Comparison of ENCODE assay signal across 26 cellular contexts in the genomic region with DNA sequence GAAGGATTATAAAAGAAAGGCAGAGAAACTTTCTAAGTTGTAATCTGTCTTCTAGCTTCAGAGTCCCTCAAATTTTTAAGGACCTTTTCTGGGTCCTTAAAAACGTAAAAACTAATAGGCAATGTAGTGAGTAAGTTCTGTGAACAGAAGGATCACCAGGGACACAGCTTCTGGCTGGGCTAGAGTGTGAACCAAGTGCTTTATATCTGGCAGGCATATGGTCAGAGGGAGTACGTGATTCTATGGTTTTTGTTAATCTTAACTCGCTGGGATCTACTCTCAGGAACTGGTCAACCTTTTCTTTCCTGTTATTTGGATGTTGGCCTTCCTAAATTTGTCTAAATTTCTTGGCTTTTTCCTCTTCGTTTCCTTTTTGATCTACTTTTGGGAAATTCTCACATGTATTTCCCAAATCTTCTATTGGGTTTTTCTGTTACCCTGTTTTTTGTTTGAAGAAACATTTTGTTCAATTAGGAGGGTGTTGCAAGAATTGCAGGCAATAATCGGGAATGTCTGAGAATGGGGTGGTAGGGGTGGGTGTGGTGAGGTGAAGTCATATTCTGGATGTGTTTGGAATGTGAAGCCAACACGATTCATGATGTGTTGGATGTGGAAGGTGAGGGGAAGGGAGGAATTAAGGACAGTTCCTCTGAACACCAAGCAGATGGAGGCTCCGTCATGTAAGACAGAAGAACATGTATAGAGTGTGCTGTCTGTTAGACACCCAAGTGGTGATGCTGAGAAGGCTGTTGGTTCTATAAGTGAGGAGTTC.
A peak's percentile ranks its signal among the peaks of the same experiment; 100 is the strongest.
DNase-seq lines count a peak whose midpoint lies in the region; ATAC-seq, FAIRE-seq and TF ChIP-seq lines count a peak whose summit lies in the region.
"Had no signal": no experiment of that assay in that cellular context is flagged by ENCODE, and none has a peak within 500 bp of the region (broad histone marks: within the 10 kb centered on the region; RNA-seq: fewer than 3 reads in every experiment).

No MANE protein-coding gene starts in this region.

- H4K20me1 ChIP-seq in HepG2 (ENCODE audit: insufficient read depth, low read length) = no peaks in the 10 kb centered on the region

- no peak overlapping the region for H2AK5ac ChIP-seq in neuronal stem cell (ENCODE audit: low read depth, low read length)

- no peak overlapping the region for H3K4ac ChIP-seq in neuronal stem cell (ENCODE audit: low read length)

- H2AFZ ChIP-seq in neuronal stem cell (ENCODE audit: low read length) (no peak overlapping the region), HepG2 (ENCODE audit: low read length) (no peak overlapping the region)

- peaks cover 51% of the 10 kb centered on the region for H3K36me3 ChIP-seq in MG63
- no peaks in the 10 kb centered on the region for H3K36me3 ChIP-seq in neuronal stem cell (replicated peaks in 1 of 2; ENCODE audit: control insufficient read depth in 2 of 2, insufficient read depth in 2 of 2, low read length in 2 of 2)
- no peaks in the 10 kb centered on the region for H3K36me3 ChIP-seq in HepG2 (replicated peaks in 1 of 2; ENCODE audit: control insufficient read depth in 1 of 2, insufficient read depth in 2 of 2, low read length in 2 of 2)

- H2BK5ac ChIP-seq in neuronal stem cell (ENCODE audit: low read length) = no peak overlapping the region

- no peak overlapping the region for H4K8ac ChIP-seq in neuronal stem cell (ENCODE audit: low read depth, low read length)

- no peaks in the 10 kb centered on the region for H3K79me1 ChIP-seq in neuronal stem cell (ENCODE audit: low read depth, low read length)

- DNase-seq in ELR (ENCODE audit: low read depth) (peak; percentile 40), MG63 (peak; percentile 15), fibroblast of mammary gland (ENCODE audit: low read depth) (peak; percentile 44), neuronal stem cell (ENCODE audit: low spot score) (no peak), DMS 273 treated with DMSO at 0.1 percent for 48 hours (lab: John Stamatoyannopoulos, UW) (no peak), HepG2 (ENCODE audit: low spot score) (no peak)
- DNase-seq in stimulated activated CD4-positive, alpha-beta T cell treated with anti-CD3 and anti-CD28 coated beads, Interleukin-2, amount 100 ng/mL, for 48 hours = no peak
- DNase-seq: activated CD4-positive, CD25-positive, alpha-beta regulatory T cell; activated naive CD4-positive, alpha-beta T cell treated with Interleukin-2 at 50 U/mL for 16 hours; CD4-positive, alpha-beta memory T cell; central memory CD4-positive, alpha-beta T cell; cortex of kidney; effector memory CD8-positive, alpha-beta T cell; erythroblast; H7; natural killer cell; NCI-H146; NCI-H446; NCI-H748 treated with DMSO at 0.1 percent for 48 hours; occipital lobe; psoas muscle; stimulated activated CD4-positive, alpha-beta T cell treated with anti-CD3 and anti-CD28 coated beads, Interleukin-4, amount 100 ng/mL, for 4 hours; T-cell had no signal

- no peak overlapping the region for H3K14ac ChIP-seq in neuronal stem cell (ENCODE audit: low read length)

- TF ChIP-seq EP300 in HepG2 (IDR thresholded peaks at IDR 0.05; ENCODE audit: low read depth in 2 of 2, low read length in 2 of 2) (no peak), HepG2 (CRISPR knock-in tag; IDR thresholded peaks at IDR 0.05; ENCODE audit: borderline replicate concordance) (no peak)

- WGBS in neuronal stem cell (ENCODE audit: extremely low coverage in 2 of 2, insufficient read length in 2 of 2, insufficient replicate concordance in 1 of 2), 2 donors = 100% methylated on average over 1 of the region's 7 CpGs; no CpG with 5 or more reads in 1 of the 2 donors
- WGBS in HepG2 (ENCODE audit: low lambda C conversion rate) = 6% methylated on average over 7 of the region's 7 CpGs

- H3K79me2 ChIP-seq in HepG2 (ENCODE audit: insufficient read depth, low read length) = no peaks in the 10 kb centered on the region

- H3K4me1 ChIP-seq in neuronal stem cell (ENCODE audit: control insufficient read depth in 2 of 2, insufficient read depth in 1 of 2, low read depth in 1 of 2, low read length in 2 of 2) = no peaks in the 10 kb centered on the region
- no peaks in the 10 kb centered on the region for H3K4me1 ChIP-seq in HepG2 (ENCODE audit: insufficient read depth, low read length)
- H3K4me1 ChIP-seq: psoas muscle, tibial nerve had no signal

- H3K27me3 ChIP-seq in MG63 (no peaks in the 10 kb centered on the region), neuronal stem cell (ENCODE audit: control insufficient read depth in 3 of 3, insufficient read depth in 3 of 3, low read depth in 1 of 3, low read length in 3 of 3) (no peaks in the 10 kb centered on the region), HepG2 (ENCODE audit: control insufficient read depth in 1 of 2, insufficient read depth in 2 of 2, low read length in 2 of 2) (no peaks in the 10 kb centered on the region)
- H3K27me3 ChIP-seq: SJSA1, tibial nerve had no signal

- no peak for FAIRE-seq in HepG2 (lab: Jason Lieb, UNC)
- FAIRE-seq: frontal cortex had no signal

- no peak overlapping the region for H3K18ac ChIP-seq in neuronal stem cell (ENCODE audit: low read length)

- H2BK120ac ChIP-seq in neuronal stem cell (ENCODE audit: low read depth, low read length) = no peak overlapping the region

- H3K27ac ChIP-seq in neuronal stem cell (replicated peaks; ENCODE audit: low read length) (no peak overlapping the region), HepG2 (ENCODE audit: extremely low read length, insufficient read depth, low read length) (no peak overlapping the region)
- H3K27ac ChIP-seq: psoas muscle, SJSA1 had no signal

- CTCF ChIA-PET in HepG2 (lab: Yijun Ruan, JAX; ENCODE audit: low intra/inter-chr PET ratio, low total read pairs) = no interaction called here

- in situ Hi-C loops in HepG2 (cut with HindIII; ENCODE audit: extremely low pct_ligation_motif_present, low pct_unique_long_range_greater_than_20kb) = no loop called here

- intact Hi-C loops in HepG2 (cut with micrococcal nuclease; ENCODE audit: unreplicated experiment) = no loop called here

- POLR2A ChIA-PET in HepG2 (lab: Yijun Ruan, JAX) = no interaction called here

- BruUV-seq in HepG2 (replicated peaks; lab: Mats Ljungman, UMichigan) = no TSS peak

- H3K4me2 ChIP-seq in neuronal stem cell (ENCODE audit: insufficient read depth, low read length, poor library complexity, severe bottlenecking) = no peak overlapping the region
- H3K4me2 ChIP-seq in HepG2 (ENCODE audit: low read depth, low read length) = no peak overlapping the region

- no peak overlapping the region for H2BK15ac ChIP-seq in neuronal stem cell (ENCODE audit: low read length)

- no peak overlapping the region for H3K23ac ChIP-seq in neuronal stem cell (ENCODE audit: low read depth, low read length, poor library complexity)

- no peak for TF ChIP-seq RAD21 in HepG2 (CRISPR knock-in tag; IDR thresholded peaks at IDR 0.05)

- no peak overlapping the region for H4K91ac ChIP-seq in neuronal stem cell (ENCODE audit: low read depth, low read length, poor library complexity)

- TF ChIP-seq POLR2A in HepG2 (IDR thresholded peaks at IDR 0.05; ENCODE audit: insufficient read depth in 1 of 2, low read depth in 2 of 2, low read length in 2 of 2) = no peak

- TF ChIP-seq CTCF in fibroblast of mammary gland (conservative IDR thresholded peaks at IDR 0.05; ENCODE audit: control insufficient read depth, insufficient read depth, low read depth, low read length) (no peak), HepG2 (CRISPR knock-in tag; IDR thresholded peaks at IDR 0.05) (no peak)

- H3K4me3 ChIP-seq in MG63 (no peak overlapping the region), fibroblast of mammary gland (ENCODE audit: control insufficient read depth, low read depth, low read length) (no peak overlapping the region), neuronal stem cell (ENCODE audit: low read length in 2 of 2) (no peak overlapping the region), HepG2 (replicated peaks in 1 of 3; ENCODE audit: insufficient read depth in 1 of 3, low read depth in 2 of 3, low read length in 3 of 3) (no peak overlapping the region)
- H3K4me3 ChIP-seq: psoas muscle, SJSA1, tibial nerve had no signal

- no peak overlapping the region for H2BK12ac ChIP-seq in neuronal stem cell (ENCODE audit: low read length)

- H3K9me3 ChIP-seq in MG63 (no peaks in the 10 kb centered on the region), neuronal stem cell (replicated peaks in 1 of 2; ENCODE audit: control insufficient read depth in 2 of 2, insufficient read depth in 1 of 2, low read depth in 1 of 2, low read length in 2 of 2) (no peaks in the 10 kb centered on the region), HepG2 (ENCODE audit: low read length) (no peaks in the 10 kb centered on the region)
- H3K9me3 ChIP-seq: psoas muscle, SJSA1 had no signal

- H3K9ac ChIP-seq in neuronal stem cell (ENCODE audit: low read depth, low read length, poor library complexity) (no peak overlapping the region), HepG2 (ENCODE audit: insufficient read depth, low read depth, low read length) (no peak overlapping the region)

- ATAC-seq in HepG2 = no peak
- ATAC-seq: effector memory CD8-positive, alpha-beta T cell; natural killer cell; T-cell had no signal

TF ChIP-seq in HepG2, 621 proteins besides CTCF, POLR2A, EP300 and RAD21:
- TF ChIP-seq MIER2 (CRISPR knock-in tag; IDR thresholded peaks at IDR 0.05) = no peak
- no peak for TF ChIP-seq ZNF343 (CRISPR knock-in tag; IDR thresholded peaks at IDR 0.05)
- no peak for TF ChIP-seq TCF7L2 (IDR thresholded peaks at IDR 0.05; ENCODE audit: low read depth, low read length)
- TF ChIP-seq ZNF44 (CRISPR knock-in tag; IDR thresholded peaks at IDR 0.05) = no peak
- TF ChIP-seq TRIM24 (CRISPR knock-in tag; IDR thresholded peaks at IDR 0.05) = no peak
- TF ChIP-seq TAF1 (CRISPR knock-in tag; IDR thresholded peaks at IDR 0.05) = no peak
- no peak for TF ChIP-seq ZSCAN22 (CRISPR knock-in tag; IDR thresholded peaks at IDR 0.05)
- no peak for TF ChIP-seq ZNF253 (CRISPR knock-in tag; IDR thresholded peaks at IDR 0.05; ENCODE audit: borderline replicate concordance)
- no peak for TF ChIP-seq ZNF317 (CRISPR knock-in tag; IDR thresholded peaks at IDR 0.05)
- TF ChIP-seq ZNF432 (CRISPR knock-in tag; IDR thresholded peaks at IDR 0.05; ENCODE audit: borderline replicate concordance) = no peak
- TF ChIP-seq NFYC (CRISPR knock-in tag; IDR thresholded peaks at IDR 0.05) = no peak
- no peak for TF ChIP-seq NFE2 (CRISPR knock-in tag; IDR thresholded peaks at IDR 0.05)
- no peak for TF ChIP-seq JUNB (CRISPR knock-in tag; IDR thresholded peaks at IDR 0.05; ENCODE audit: borderline replicate concordance)
- no peak for TF ChIP-seq ZNF546 (CRISPR knock-in tag; conservative IDR thresholded peaks at IDR 0.05)
- no peak for TF ChIP-seq ZNF747 (CRISPR knock-in tag; IDR thresholded peaks at IDR 0.05; ENCODE audit: borderline replicate concordance)
- no peak for TF ChIP-seq HMG20B (CRISPR knock-in tag; conservative IDR thresholded peaks at IDR 0.05)

Comparison
In these comparisons a context has a peak if more than half of its experiments do, and no peak if none do; other contexts are left out.
1. DNase-seq: peak in ELR (single experiment), MG63 (single experiment) and fibroblast of mammary gland (single experiment); none in neuronal stem cell (single experiment), stimulated activated CD4-positive, alpha-beta T cell treated with anti-CD3 and anti-CD28 coated beads, Interleukin-2, amount 100 ng/mL, for 48 hours (0 of 2), DMS 273 treated with DMSO at 0.1 percent for 48 hours (single experiment) and HepG2 (single experiment).